8 cellular contexts compared by ENCODE assay signal in the genomic region with DNA sequence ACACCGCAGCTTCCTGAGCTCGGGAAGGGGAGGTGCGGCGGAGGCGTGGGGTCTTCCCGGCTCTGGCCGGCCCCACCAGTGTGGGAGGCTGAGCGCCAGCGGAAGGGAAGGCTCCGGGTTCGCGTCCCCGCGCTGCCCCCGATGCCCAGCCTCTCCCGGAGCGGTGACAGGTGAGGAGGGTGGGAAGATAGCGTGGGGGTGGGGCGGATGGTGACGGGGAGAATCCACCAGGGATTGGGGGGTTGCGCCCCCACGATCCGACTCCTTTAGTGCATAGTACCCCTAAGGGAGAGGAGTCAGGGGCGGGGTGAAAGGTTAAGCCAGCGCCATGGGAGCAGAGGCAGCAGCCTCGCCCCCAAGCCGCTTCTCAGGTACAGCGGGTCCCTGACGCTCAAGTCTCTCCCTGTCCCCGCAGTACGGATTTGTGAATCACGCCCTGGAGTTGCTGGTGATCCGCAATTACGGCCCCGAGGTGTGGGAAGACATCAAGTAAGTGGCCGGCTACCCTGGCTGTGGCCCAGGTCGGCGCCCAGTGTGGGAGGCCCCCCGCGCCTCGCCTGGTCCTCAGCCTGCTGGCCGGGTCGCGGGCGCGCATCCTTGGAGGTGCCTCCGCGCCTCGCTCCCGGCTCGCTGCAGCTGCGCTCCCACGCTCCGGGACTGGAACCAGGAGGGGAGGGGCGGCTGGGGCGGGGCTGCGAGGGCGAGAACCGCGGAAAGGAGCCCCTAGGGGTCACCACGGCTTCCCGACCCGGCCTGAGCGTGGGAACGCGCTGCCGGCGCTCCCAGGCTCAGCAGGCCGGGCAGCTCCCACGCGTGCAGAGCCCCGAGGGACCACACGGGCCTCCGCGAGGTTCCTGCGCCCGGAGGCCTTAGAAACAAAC. TPM values are rescaled to one million over a fixed set of nuclear protein-coding genes. Genes with fewer than 3 reads are reported as not detected.
DNase-seq lines count a peak whose midpoint lies in the region; ATAC-seq and TF ChIP-seq lines count a peak whose summit lies in the region.

No MANE protein-coding gene starts in this region.

- CTCF ChIA-PET in activated CD4-positive, alpha-beta memory T cell treated with anti-CD3 and anti-CD28 coated beads for 36 hours (lab: Charles Lee) = no interaction called here
- CTCF ChIA-PET in activated CD4-positive, alpha-beta memory T cell treated with anti-CD3 and anti-CD28 coated beads, Interleukin-2, amount 10 ng/mL, durations not matched to agents 7 days and 5 days (lab: Charles Lee) = no interaction called here

- H3K4me3 ChIP-seq in RWPE2 (ENCODE audit: severe bottlenecking) (peak overlapping the region; percentile 29), ectodermal cell (ENCODE audit: insufficient read depth, low read depth, low read length) (peak overlapping the region; percentile 38), thymus (ENCODE audit: low read length) (peak overlapping the region; percentile 70)

- H3K36me3 ChIP-seq in RWPE2 (ENCODE audit: low read depth) (no peaks in the 10 kb centered on the region), ectodermal cell (ENCODE audit: control insufficient read depth, insufficient read depth, low read length) (no peaks in the 10 kb centered on the region), thymus (ENCODE audit: control insufficient read depth, insufficient read depth) (no peaks in the 10 kb centered on the region)

- H3K36me3 Mint-ChIP-seq in activated CD4-positive, alpha-beta memory T cell treated with anti-CD3 and anti-CD28 coated beads for 36 hours = no peaks in the 10 kb centered on the region
- H3K36me3 Mint-ChIP-seq in activated CD4-positive, alpha-beta memory T cell treated with anti-CD3 and anti-CD28 coated beads, Interleukin-2, amount 10 ng/mL, durations not matched to agents 7 days and 5 days (ENCODE audit: low read depth) = no peaks in the 10 kb centered on the region
- no peaks in the 10 kb centered on the region for H3K36me3 Mint-ChIP-seq in memory B cell

- H3K27ac ChIP-seq in RWPE2 (ENCODE audit: poor library complexity, severe bottlenecking) (no peak overlapping the region), ectodermal cell (ENCODE audit: insufficient read depth, low read depth, low read length, poor library complexity, severe bottlenecking) (no peak overlapping the region), thymus (ENCODE audit: low read depth) (peak overlapping the region; percentile 27)

- 3 to 4% methylated on average over 77 of the region's 77 CpGs for WGBS in ectodermal cell, 2 experiments
- WGBS in thymus = under 1% methylated on average over 77 of the region's 77 CpGs

- no peak overlapping the region for H3K27ac Mint-ChIP-seq in activated CD4-positive, alpha-beta memory T cell treated with anti-CD3 and anti-CD28 coated beads for 36 hours
- no peak overlapping the region for H3K27ac Mint-ChIP-seq in activated CD4-positive, alpha-beta memory T cell treated with anti-CD3 and anti-CD28 coated beads, Interleukin-2, amount 10 ng/mL, durations not matched to agents 7 days and 5 days
- H3K27ac Mint-ChIP-seq in memory B cell = no peak overlapping the region

- intact Hi-C loops in activated CD4-positive, alpha-beta memory T cell treated with anti-CD3 and anti-CD28 coated beads for 36 hours (cut with micrococcal nuclease) = no loop called here

- H3K4me1 ChIP-seq in RWPE2 (ENCODE audit: insufficient read depth, poor library complexity, severe bottlenecking) (no peaks in the 10 kb centered on the region), ectodermal cell (ENCODE audit: control insufficient read depth, insufficient read depth, low read length) (peaks cover 5% of the 10 kb centered on the region), thymus (ENCODE audit: control insufficient read depth, insufficient read depth, low read length) (no peaks in the 10 kb centered on the region)

- H3K27me3 Mint-ChIP-seq in activated CD4-positive, alpha-beta memory T cell treated with anti-CD3 and anti-CD28 coated beads for 36 hours = peaks cover 31% of the 10 kb centered on the region
- H3K27me3 Mint-ChIP-seq in activated CD4-positive, alpha-beta memory T cell treated with anti-CD3 and anti-CD28 coated beads, Interleukin-2, amount 10 ng/mL, durations not matched to agents 7 days and 5 days = peaks cover 33% of the 10 kb centered on the region
- H3K27me3 Mint-ChIP-seq in memory B cell = peaks cover 12% of the 10 kb centered on the region

- H3K9me3 ChIP-seq in RWPE2 (ENCODE audit: severe bottlenecking) (no peaks in the 10 kb centered on the region), ectodermal cell (ENCODE audit: control insufficient read depth, low read length) (no peaks in the 10 kb centered on the region), thymus (ENCODE audit: control insufficient read depth) (no peaks in the 10 kb centered on the region)

- TF ChIP-seq CTCF in RWPE2 (IDR thresholded peaks at IDR 0.05; ENCODE audit: poor library complexity, severe bottlenecking) = no peak

- DNase-seq in activated CD4-positive, alpha-beta memory T cell treated with anti-CD3 and anti-CD28 coated beads for 36 hours = no peak
- no peak for DNase-seq in activated CD4-positive, alpha-beta memory T cell treated with anti-CD3 and anti-CD28 coated beads, Interleukin-2, amount 10 ng/mL, durations not matched to agents 7 days and 5 days
- DNase-seq in RWPE2 (ENCODE audit: low spot score) = no peak
- DNase-seq in memory B cell (ENCODE audit: low spot score in 2 of 2) = no peak
- no peak for DNase-seq in DMS114 treated with DMSO at 0.1 percent for 48 hours (lab: John Stamatoyannopoulos, UW; ENCODE audit: unreplicated experiment)

- POLR2A ChIA-PET in activated CD4-positive, alpha-beta memory T cell treated with anti-CD3 and anti-CD28 coated beads for 36 hours (lab: Charles Lee) = no interaction called here
- POLR2A ChIA-PET in activated CD4-positive, alpha-beta memory T cell treated with anti-CD3 and anti-CD28 coated beads, Interleukin-2, amount 10 ng/mL, durations not matched to agents 7 days and 5 days (lab: Charles Lee) = no interaction called here

- peak; percentile 15 for ATAC-seq in HG02885 (IDR thresholded peaks at IDR 0.05; ENCODE audit: poor library complexity, unreplicated experiment)
- ATAC-seq in RWPE2 (ENCODE audit: low read depth) = peak; percentile 43
- ATAC-seq in memory B cell (ENCODE audit: low read depth) = no peak

- H3K9me3 Mint-ChIP-seq in activated CD4-positive, alpha-beta memory T cell treated with anti-CD3 and anti-CD28 coated beads for 36 hours = no peaks in the 10 kb centered on the region
- H3K9me3 Mint-ChIP-seq in activated CD4-positive, alpha-beta memory T cell treated with anti-CD3 and anti-CD28 coated beads, Interleukin-2, amount 10 ng/mL, durations not matched to agents 7 days and 5 days = no peaks in the 10 kb centered on the region
- peaks cover 3% of the 10 kb centered on the region for H3K9me3 Mint-ChIP-seq in memory B cell

- peak overlapping the region; percentile 41 for H3K4me3 Mint-ChIP-seq in activated CD4-positive, alpha-beta memory T cell treated with anti-CD3 and anti-CD28 coated beads for 36 hours
- no peak overlapping the region for H3K4me3 Mint-ChIP-seq in activated CD4-positive, alpha-beta memory T cell treated with anti-CD3 and anti-CD28 coated beads, Interleukin-2, amount 10 ng/mL, durations not matched to agents 7 days and 5 days
- H3K4me3 Mint-ChIP-seq in memory B cell = peak overlapping the region; percentile 52

- H3K27me3 ChIP-seq in RWPE2 (ENCODE audit: insufficient read depth, poor library complexity, severe bottlenecking) (no peaks in the 10 kb centered on the region), ectodermal cell (ENCODE audit: control insufficient read depth, insufficient read depth, low read length, poor library complexity, severe bottlenecking) (peaks cover 44% of the 10 kb centered on the region), thymus (ENCODE audit: control insufficient read depth, insufficient read depth) (no peaks in the 10 kb centered on the region)

- peaks cover 2% of the 10 kb centered on the region for H3K4me1 Mint-ChIP-seq in activated CD4-positive, alpha-beta memory T cell treated with anti-CD3 and anti-CD28 coated beads for 36 hours (ENCODE audit: low read depth)
- H3K4me1 Mint-ChIP-seq in activated CD4-positive, alpha-beta memory T cell treated with anti-CD3 and anti-CD28 coated beads, Interleukin-2, amount 10 ng/mL, durations not matched to agents 7 days and 5 days = peaks cover 6% of the 10 kb centered on the region
- H3K4me1 Mint-ChIP-seq in memory B cell = no peaks in the 10 kb centered on the region

RNA-seq across cellular contexts. Expression of gene GUCY1B1, which starts 0.8 kb away (rescaled TPM):
- total RNA-seq in activated CD4-positive, alpha-beta memory T cell treated with anti-CD3 and anti-CD28 coated beads for 36 hours = under 1 TPM; 0.24 to 0.36 TPM
- under 1 TPM in 1 of 2 experiments, not detected in 1; 0.10 TPM for total RNA-seq in activated CD4-positive, alpha-beta memory T cell treated with anti-CD3 and anti-CD28 coated beads, Interleukin-2, amount 10 ng/mL, durations not matched to agents 7 days and 5 days
- polyA plus RNA-seq in ectodermal cell (2013, experiment 1 of 4) = 7.2 TPM
- 5.5 TPM for polyA plus RNA-seq in ectodermal cell (2013, experiment 2 of 4)
- polyA plus RNA-seq in ectodermal cell (2013, experiment 3 of 4) = 5.6 TPM
- 6.4 TPM for polyA plus RNA-seq in ectodermal cell (2013, experiment 4 of 4)
- 5.5 TPM for polyA plus RNA-seq in thymus
